In genomic region chr22:46005116-46005705, GRCh38 we compare ENCODE assay signal across 9 cellular contexts. TPM values are rescaled to one million over a fixed set of nuclear protein-coding genes. Genes with fewer than 3 reads are reported as not detected.
DNase-seq lines count a peak whose midpoint lies in the region; ATAC-seq and TF ChIP-seq lines count a peak whose summit lies in the region.
"Not testable (repeated sequence)": the region's sequence is repeated elsewhere in the genome, so short reads cannot be mapped to it uniquely, and the experiment has no call there.
"Had no signal": no experiment of that assay in that cellular context is flagged by ENCODE, and none has a peak within 500 bp of the region (broad histone marks: within the 10 kb centered on the region; RNA-seq: fewer than 3 reads in every experiment).

No MANE protein-coding gene starts in this region.

- not testable (repeated sequence) for H4K8ac ChIP-seq in mesenchymal stem cell (ENCODE audit: low read length)

- H3K36me3 Mint-ChIP-seq in activated CD8-positive, alpha-beta T cell treated with anti-CD3 and anti-CD28 coated beads for 36 hours (ENCODE audit: low read depth); dendritic cell treated with granulocyte-macrophage colony-stimulating factor and Interleukin-4, amounts not matched to agents 40 ng/mL and 50 ng/mL, for 4 days (ENCODE audit: low read depth); osteocyte (ENCODE audit: unreplicated experiment): not testable (repeated sequence)

- not testable (repeated sequence) for H3K27ac ChIP-seq in HEK293 (ENCODE audit: extremely low read depth, low read depth, low read length); upper lobe of right lung
- H3K27ac ChIP-seq in left ventricle myocardium inferior (replicated peaks) (peak overlapping the region; percentile 98), mesenchymal stem cell (ENCODE audit: low read length, poor library complexity, severe bottlenecking) (peak overlapping the region; percentile 36)

- peak overlapping the region; percentile 15 for H2BK15ac ChIP-seq in mesenchymal stem cell (ENCODE audit: low read depth, poor library complexity, severe bottlenecking)

- H2BK5ac ChIP-seq in mesenchymal stem cell (ENCODE audit: low read depth, low read length, poor library complexity, severe bottlenecking): not testable (repeated sequence)

- H3K4ac ChIP-seq in mesenchymal stem cell (ENCODE audit: low read depth in 1 of 2, low read length in 2 of 2): peak overlapping the region in 1 of 2 experiments; percentile 21

- H3K27me3 ChIP-seq in left ventricle myocardium inferior (ENCODE audit: low read depth); mesenchymal stem cell (ENCODE audit: control insufficient read depth in 1 of 2, insufficient read depth in 1 of 2, low read length in 2 of 2); upper lobe of right lung: not testable (repeated sequence)

- not testable (repeated sequence) for H3K4me3 ChIP-seq in HEK293 (ENCODE audit: low read depth, low read length); left ventricle myocardium inferior; mesenchymal stem cell (ENCODE audit: insufficient read depth in 1 of 2, low read depth in 1 of 2, low read length in 2 of 2); upper lobe of right lung

- DNase-seq in activated CD8-positive, alpha-beta T cell treated with anti-CD3 and anti-CD28 coated beads for 36 hours: peak; percentile 1
- DNase-seq in left ventricle myocardium inferior (peak; percentile 16), upper lobe of right lung (peak; percentile 61)
- DNase-seq in mesenchymal stem cell; osteocyte (ENCODE audit: extremely low spot score, unreplicated experiment): not testable (repeated sequence)

- H4K91ac ChIP-seq in mesenchymal stem cell (ENCODE audit: low read length): peak overlapping the region; percentile 30

- H3K27ac Mint-ChIP-seq in activated CD8-positive, alpha-beta T cell treated with anti-CD3 and anti-CD28 coated beads for 36 hours: peak overlapping the region; percentile 69
- H3K27ac Mint-ChIP-seq in dendritic cell treated with granulocyte-macrophage colony-stimulating factor and Interleukin-4, amounts not matched to agents 40 ng/mL and 50 ng/mL, for 4 days: peak overlapping the region; percentile 82
- peak overlapping the region; percentile 90 for H3K27ac Mint-ChIP-seq in osteocyte (ENCODE audit: unreplicated experiment)

- WGBS in mesenchymal stem cell: 90% methylated on average over 15 of the region's 15 CpGs

- H3K4me1 ChIP-seq in HEK293 (ENCODE audit: control insufficient read depth, insufficient read depth, low read length): not testable (repeated sequence)
- H3K4me1 ChIP-seq in left ventricle myocardium inferior (peaks cover 75% of the 10 kb centered on the region), mesenchymal stem cell (ENCODE audit: control insufficient read depth, insufficient read depth, low read depth, low read length) (peaks cover 76% of the 10 kb centered on the region), upper lobe of right lung (peaks cover 54% of the 10 kb centered on the region)

- H3K23ac ChIP-seq in mesenchymal stem cell (ENCODE audit: low read length in 2 of 2): not testable (repeated sequence)

- H3K79me1 ChIP-seq in mesenchymal stem cell (replicated peaks; ENCODE audit: low read length, poor library complexity, severe bottlenecking): not testable (repeated sequence)

- ATAC-seq in activated CD8-positive, alpha-beta T cell treated with anti-CD3 and anti-CD28 coated beads for 36 hours; upper lobe of right lung: not testable (repeated sequence)

- intact Hi-C loops in activated CD8-positive, alpha-beta T cell treated with anti-CD3 and anti-CD28 coated beads for 36 hours (cut with micrococcal nuclease): not testable (repeated sequence)
- intact Hi-C loops in dendritic cell treated with granulocyte-macrophage colony-stimulating factor and Interleukin-4, amounts not matched to agents 40 ng/mL and 50 ng/mL, for 4 days (cut with micrococcal nuclease): loop anchor here (10.0 kb wide), 1 partner anchor 290 kb away; the partner anchor contains the start of gene GTSE1
- intact Hi-C loops in left ventricle myocardium inferior (cut with micrococcal nuclease) (loop anchor here (5.0 kb wide), 1 partner anchor 112 kb away; no protein-coding TSS in a partner anchor), upper lobe of right lung (cut with DNase I) (loop anchor here (2.0 to 10.0 kb wide), 2 partner anchors 70 to 112 kb away; no protein-coding TSS in a partner anchor)

- not testable (repeated sequence) for H3K4me2 ChIP-seq in mesenchymal stem cell (ENCODE audit: low read length, poor library complexity, severe bottlenecking)

- peak overlapping the region in 1 of 2 experiments; percentile 68 for H3K18ac ChIP-seq in mesenchymal stem cell (ENCODE audit: low read depth in 1 of 2, low read length in 2 of 2)

- not testable (repeated sequence) for H3K9me3 ChIP-seq in HEK293 (ENCODE audit: control insufficient read depth, insufficient read depth, low read depth, low read length); mesenchymal stem cell (ENCODE audit: control insufficient read depth, low read length); upper lobe of right lung
- peaks cover 12% of the 10 kb centered on the region for H3K9me3 ChIP-seq in left ventricle myocardium inferior (replicated peaks)

- peak overlapping the region; percentile 92 for H3K9ac ChIP-seq in mesenchymal stem cell (ENCODE audit: low read length)

- not testable (repeated sequence) for H3K36me3 ChIP-seq in HEK293 (ENCODE audit: control insufficient read depth in 2 of 2, insufficient read depth in 1 of 2, low read length in 2 of 2); left ventricle myocardium inferior; mesenchymal stem cell (ENCODE audit: control insufficient read depth in 1 of 2, insufficient read depth in 2 of 2, low read depth in 1 of 2, low read length in 2 of 2); upper lobe of right lung

- not testable (repeated sequence) for H3K14ac ChIP-seq in mesenchymal stem cell (ENCODE audit: low read length in 2 of 2)

- peak overlapping the region; percentile 13 for H2AK5ac ChIP-seq in mesenchymal stem cell (ENCODE audit: low read length, severe bottlenecking)

- H2AFZ ChIP-seq in mesenchymal stem cell (ENCODE audit: low read depth, low read length): not testable (repeated sequence)

- peak overlapping the region; percentile 4 to 97 for H2BK12ac ChIP-seq in mesenchymal stem cell (ENCODE audit: low read length in 2 of 2)

- not testable (repeated sequence) for H3K4me3 Mint-ChIP-seq in activated CD8-positive, alpha-beta T cell treated with anti-CD3 and anti-CD28 coated beads for 36 hours; dendritic cell treated with granulocyte-macrophage colony-stimulating factor and Interleukin-4, amounts not matched to agents 40 ng/mL and 50 ng/mL, for 4 days; osteocyte (ENCODE audit: unreplicated experiment)

- not testable (repeated sequence) for TF ChIP-seq CTCF in HEK293 (tag by site-specific recombination; IDR thresholded peaks at IDR 0.05); activated CD8-positive, alpha-beta T cell treated with anti-CD3 and anti-CD28 coated beads for 36 hours (IDR thresholded peaks at IDR 0.05); left ventricle myocardium inferior (IDR thresholded peaks at IDR 0.05; ENCODE audit: borderline replicate concordance); osteocyte (IDR thresholded peaks at IDR 0.05); upper lobe of right lung (IDR thresholded peaks at IDR 0.05)

- H3K4me1 Mint-ChIP-seq in activated CD8-positive, alpha-beta T cell treated with anti-CD3 and anti-CD28 coated beads for 36 hours (ENCODE audit: low read depth): peaks cover 28% of the 10 kb centered on the region
- peaks cover 80% of the 10 kb centered on the region for H3K4me1 Mint-ChIP-seq in dendritic cell treated with granulocyte-macrophage colony-stimulating factor and Interleukin-4, amounts not matched to agents 40 ng/mL and 50 ng/mL, for 4 days (ENCODE audit: low read depth)
- peaks cover 80% of the 10 kb centered on the region for H3K4me1 Mint-ChIP-seq in osteocyte (ENCODE audit: unreplicated experiment)

- not testable (repeated sequence) for H3K27me3 Mint-ChIP-seq in activated CD8-positive, alpha-beta T cell treated with anti-CD3 and anti-CD28 coated beads for 36 hours; dendritic cell treated with granulocyte-macrophage colony-stimulating factor and Interleukin-4, amounts not matched to agents 40 ng/mL and 50 ng/mL, for 4 days; osteocyte (ENCODE audit: unreplicated experiment)

- CTCF ChIA-PET in HEK293 (lab: Yijun Ruan, JAX): interaction anchor here (0.7 to 5.8 kb wide), 20 partner anchors 9 to 348 kb away, joined by 3 to 173 read pairs (median 16); no protein-coding TSS in a partner anchor
- CTCF ChIA-PET in activated CD8-positive, alpha-beta T cell treated with anti-CD3 and anti-CD28 coated beads for 36 hours (lab: Charles Lee): interaction anchor here (0.6 to 5.5 kb wide), 20 partner anchors 9 to 330 kb away, joined by 3 to 110 read pairs (median 10); partner anchors contain the start of genes GTSE1 and TRMU

- H3K9me3 Mint-ChIP-seq in activated CD8-positive, alpha-beta T cell treated with anti-CD3 and anti-CD28 coated beads for 36 hours; osteocyte (ENCODE audit: unreplicated experiment): not testable (repeated sequence)
- peaks cover 14% of the 10 kb centered on the region for H3K9me3 Mint-ChIP-seq in dendritic cell treated with granulocyte-macrophage colony-stimulating factor and Interleukin-4, amounts not matched to agents 40 ng/mL and 50 ng/mL, for 4 days

- H2BK120ac ChIP-seq in mesenchymal stem cell (ENCODE audit: low read depth, low read length): peak overlapping the region; percentile 21

- POLR2A ChIA-PET in HEK293 (lab: Yijun Ruan, JAX): interaction anchor here (0.6 to 3.3 kb wide), 4 partner anchors 12 to 305 kb away, joined by 3 to 37 read pairs (median 3); no protein-coding TSS in a partner anchor
- POLR2A ChIA-PET in activated CD8-positive, alpha-beta T cell treated with anti-CD3 and anti-CD28 coated beads for 36 hours (lab: Charles Lee): interaction anchor here (0.6 to 1.2 kb wide), 4 partner anchors 10 to 228 kb away, joined by 3 to 4 read pairs (median 3); no protein-coding TSS in a partner anchor

RNA-seq across cellular contexts. Expression of gene WNT7B, which starts 28.2 kb away (rescaled TPM):
- total RNA-seq in activated CD8-positive, alpha-beta T cell treated with anti-CD3 and anti-CD28 coated beads for 36 hours: not detected
- total RNA-seq in left ventricle myocardium inferior: not detected
- polyA plus RNA-seq in mesenchymal stem cell (2013, experiment 1 of 2): not detected
- not detected for polyA plus RNA-seq in mesenchymal stem cell (2013, experiment 2 of 2)
- 2.3 and 2.7 TPM in 2 replicates for total RNA-seq in osteocyte
- 5.4 TPM for total RNA-seq in upper lobe of right lung
- total RNA-seq: CD8-positive, alpha-beta T cell; NCI-H460 had no signal
